8 cellular contexts compared by ENCODE assay signal in genomic region chr5:95283022-95283615, GRCh38. TPM values are rescaled to one million over a fixed set of nuclear protein-coding genes. Genes with fewer than 3 reads are reported as not detected.
DNase-seq lines count a peak whose midpoint lies in the region; ATAC-seq and TF ChIP-seq lines count a peak whose summit lies in the region.

No MANE protein-coding gene starts in this region.

- H3K27me3 Mint-ChIP-seq in activated naive CD8-positive, alpha-beta T cell, result peaks cover 49% of the 10 kb centered on the region

- H3K4me1 ChIP-seq in right cardiac atrium (ENCODE audit: control insufficient read depth, insufficient read depth, low read length) (no peaks in the 10 kb centered on the region), vagina (peaks cover 26% of the 10 kb centered on the region)

- no peaks in the 10 kb centered on the region for H3K9me3 Mint-ChIP-seq in activated naive CD8-positive, alpha-beta T cell (ENCODE audit: low read depth)

- H3K9me3 ChIP-seq in right cardiac atrium (ENCODE audit: control insufficient read depth, low read length), result no peaks in the 10 kb centered on the region
- no peaks in the 10 kb centered on the region for H3K9me3 ChIP-seq in vagina

- WGBS in right cardiac atrium, result 22% methylated on average over 10 of the region's 10 CpGs

- no peaks in the 10 kb centered on the region for H3K36me3 Mint-ChIP-seq in activated naive CD8-positive, alpha-beta T cell

- H3K27ac Mint-ChIP-seq in activated naive CD8-positive, alpha-beta T cell, result no peak overlapping the region

- DNase-seq in right cardiac atrium, result no peak
- no peak for DNase-seq in Right ventricle myocardium superior
- no peak for DNase-seq in kidney epithelial cell (ENCODE audit: low read depth)
- no peak for DNase-seq in vagina (ENCODE audit: extremely low spot score in 2 of 2)

- TF ChIP-seq CTCF in kidney epithelial cell (IDR thresholded peaks at IDR 0.05; ENCODE audit: insufficient read depth, low read length, poor library complexity, severe bottlenecking) (no peak), vagina (IDR thresholded peaks at IDR 0.05) (no peak)

- peaks cover 10% of the 10 kb centered on the region for H3K4me1 Mint-ChIP-seq in activated naive CD8-positive, alpha-beta T cell (ENCODE audit: low read depth)

- TF ChIP-seq POLR2A in vagina (IDR thresholded peaks at IDR 0.05), result no peak

- no peaks in the 10 kb centered on the region for H3K36me3 ChIP-seq in kidney epithelial cell (ENCODE audit: control insufficient read depth, insufficient read depth, low read length)
- H3K36me3 ChIP-seq in vagina, result no peaks in the 10 kb centered on the region

- H3K27ac ChIP-seq in right cardiac atrium (ENCODE audit: low read length), result no peak overlapping the region
- H3K27ac ChIP-seq in vagina, result no peak overlapping the region

- ATAC-seq in right cardiac atrium, result no peak
- no peak for ATAC-seq in Right ventricle myocardium superior (ENCODE audit: poor library complexity)
- ATAC-seq in GM18861 (IDR thresholded peaks at IDR 0.05; ENCODE audit: unreplicated experiment), result no peak
- ATAC-seq in HG03342 (IDR thresholded peaks at IDR 0.05; ENCODE audit: unreplicated experiment), result no peak
- ATAC-seq in HG03469 (IDR thresholded peaks at IDR 0.05; ENCODE audit: unreplicated experiment), result no peak

- peak overlapping the region; percentile 75 for H3K4me3 Mint-ChIP-seq in activated naive CD8-positive, alpha-beta T cell

- H3K4me3 ChIP-seq in right cardiac atrium (ENCODE audit: low read length) (peak overlapping the region; percentile 61), kidney epithelial cell (ENCODE audit: low read depth, low read length) (peak overlapping the region; percentile 65), vagina (peak overlapping the region; percentile 47 to 53)

- H3K27me3 ChIP-seq in right cardiac atrium (ENCODE audit: control insufficient read depth, insufficient read depth) (no peaks in the 10 kb centered on the region), kidney epithelial cell (ENCODE audit: control insufficient read depth, insufficient read depth, low read length) (peaks cover 8% of the 10 kb centered on the region), vagina (no peaks in the 10 kb centered on the region)

- intact Hi-C loops in right cardiac atrium (cut with DNase I), result no loop called here
- intact Hi-C loops in Right ventricle myocardium superior (cut with DNase I), result no loop called here
- intact Hi-C loops in vagina (cut with DNase I), result no loop called here

RNA-seq across cellular contexts. Expression of gene MCTP1, which starts 1.8 kb away (rescaled TPM):
- total RNA-seq in right cardiac atrium (1 to 10 TPM; 4.1 to 5.7 (median 4.9) TPM), Right ventricle myocardium superior (7.1 TPM), kidney epithelial cell (12.7 and 12.9 TPM in 2 replicates), vagina (12.8 TPM)
- polyA plus RNA-seq in right cardiac atrium, result 0.84 TPM
